In the genomic region with DNA sequence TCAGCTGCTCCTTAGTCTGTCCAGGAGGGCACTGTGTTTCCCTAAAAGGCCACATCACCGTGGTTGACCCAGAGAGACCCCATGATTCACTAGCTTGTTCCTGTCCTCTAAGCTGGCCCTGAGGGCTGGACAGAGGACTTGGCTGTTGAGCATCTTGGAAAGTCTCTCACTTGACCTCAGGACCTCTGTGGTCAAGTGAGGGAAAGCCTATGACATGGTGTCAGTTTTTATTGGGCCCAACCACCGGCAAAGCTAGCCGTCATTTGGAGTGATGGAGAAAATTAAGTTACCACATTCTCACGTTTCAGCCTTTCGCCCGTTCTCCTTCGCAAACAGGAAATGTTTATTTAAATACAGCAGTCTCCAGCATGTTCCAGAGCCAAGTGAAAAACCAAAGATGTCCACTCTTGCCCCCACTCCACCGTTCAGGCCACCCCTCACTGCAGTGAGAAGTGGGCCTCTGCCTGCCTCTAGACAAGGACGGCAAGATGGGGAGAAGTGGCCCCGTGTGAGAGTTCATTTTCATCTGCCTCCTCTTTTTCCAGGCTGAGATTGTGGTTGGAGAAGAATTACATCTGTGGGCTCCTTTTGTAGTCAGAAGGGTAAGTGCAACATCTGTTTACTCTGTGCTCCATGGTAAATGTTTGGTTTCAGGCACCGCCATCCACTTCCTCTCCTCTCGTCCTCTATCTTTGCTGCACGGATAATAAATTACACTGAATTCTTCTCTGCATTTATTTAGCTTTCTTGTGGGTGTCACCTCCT, we compare ENCODE assay signal across 16 cellular contexts. TPM values are rescaled to one million over a fixed set of nuclear protein-coding genes. Genes with fewer than 3 reads are reported as not detected.
DNase-seq lines count a peak whose midpoint lies in the region; ATAC-seq and TF ChIP-seq lines count a peak whose summit lies in the region.
"Had no signal": no experiment of that assay in that cellular context is flagged by ENCODE, and none has a peak within 500 bp of the region (broad histone marks: within the 10 kb centered on the region; RNA-seq: fewer than 3 reads in every experiment).

No MANE protein-coding gene starts in this region.

- H3K27ac Mint-ChIP-seq in T-helper 17 cell: no peak overlapping the region
- H3K27ac Mint-ChIP-seq: CD4-positive, alpha-beta memory T cell had no signal

- no peak overlapping the region for H3K9ac ChIP-seq in fibroblast of lung (ENCODE audit: insufficient read depth, low read length)

- H3K79me2 ChIP-seq in fibroblast of lung (ENCODE audit: control insufficient read depth, insufficient read depth, low read length): no peaks in the 10 kb centered on the region

- intact Hi-C loops in gastrocnemius medialis (cut with DNase I; ENCODE audit: low total_unique reads): no loop called here

- H4K20me1 ChIP-seq in fibroblast of lung (ENCODE audit: control insufficient read depth, extremely low read depth, insufficient read depth, low read length): no peaks in the 10 kb centered on the region

- H3K36me3 ChIP-seq in fibroblast of lung (ENCODE audit: control insufficient read depth, insufficient read depth, low read length): no peaks in the 10 kb centered on the region
- H3K36me3 ChIP-seq in gastrocnemius medialis: no peaks in the 10 kb centered on the region

- H3K4me1 ChIP-seq in fibroblast of lung (ENCODE audit: control insufficient read depth, extremely low read depth, insufficient read depth, low read length): peaks cover 8% of the 10 kb centered on the region
- peaks cover 0 to 6% of the 10 kb centered on the region in 2 donors for H3K4me1 ChIP-seq in gastrocnemius medialis

- peaks cover 3% of the 10 kb centered on the region for H3K4me1 Mint-ChIP-seq in T-helper 17 cell

- DNase-seq in Caki2 (ENCODE audit: low read depth) (peak; percentile 81), NCI-H2029 (lab: John Stamatoyannopoulos, UW) (peak; percentile 6), fibroblast of lung (ENCODE audit: low read depth in 2 of 2) (peak; percentile 67 to 84), gastrocnemius medialis (peak; percentile 3 to 62), SHP77 (lab: John Stamatoyannopoulos, UW) (no peak), T-helper 17 cell (no peak)
- DNase-seq: amniotic stem cell; CD4-positive, alpha-beta memory T cell; MV-4-11; NK-92 treated with Interleukin-12 subunit alpha and Interleukin-12 subunit beta, amount 100 ng/mL, for 24 hours; occipital lobe; stimulated activated CD4-positive, alpha-beta T cell treated with anti-CD3 and anti-CD28 coated beads, Interleukin-4, amount 100 ng/mL, for 24 hours; T-helper 1 cell had no signal

- no peak overlapping the region for H3K4me3 Mint-ChIP-seq in T-helper 17 cell
- H3K4me3 Mint-ChIP-seq: CD4-positive, alpha-beta memory T cell had no signal

- H3K9me3 ChIP-seq in fibroblast of lung (ENCODE audit: control insufficient read depth, insufficient read depth, low read depth, low read length): no peaks in the 10 kb centered on the region
- no peaks in the 10 kb centered on the region for H3K9me3 ChIP-seq in gastrocnemius medialis
- no peaks in the 10 kb centered on the region for H3K9me3 ChIP-seq in T-helper 17 cell (ENCODE audit: control insufficient read depth, low read length, poor library complexity, severe bottlenecking)

- no peak overlapping the region for H2AFZ ChIP-seq in fibroblast of lung (ENCODE audit: low read length)

- H3K27me3 ChIP-seq in fibroblast of lung (ENCODE audit: control insufficient read depth, insufficient read depth, low read length): peaks cover 12% of the 10 kb centered on the region
- peaks cover 0 to 4% (median 0%) of the 10 kb centered on the region in 3 donors for H3K27me3 ChIP-seq in gastrocnemius medialis

- peaks cover 45% of the 10 kb centered on the region for H3K27me3 Mint-ChIP-seq in T-helper 17 cell

- TF ChIP-seq CTCF in fibroblast of lung (conservative IDR thresholded peaks at IDR 0.05 in 1 of 2, IDR thresholded peaks at IDR 0.05 in 1 of 2; ENCODE audit: low read depth in 1 of 2, low read length in 2 of 2): no peak
- TF ChIP-seq CTCF in gastrocnemius medialis (IDR thresholded peaks at IDR 0.05 in 4 of 5, conservative IDR thresholded peaks at IDR 0.05 in 1 of 5): no peak

- no peak overlapping the region for H3K27ac ChIP-seq in fibroblast of lung (ENCODE audit: insufficient read depth, low read length)
- H3K27ac ChIP-seq in gastrocnemius medialis: peak overlapping the region; percentile 2 to 58 (median 40)
- H3K27ac ChIP-seq: epithelial cell of prostate had no signal

- H3K36me3 Mint-ChIP-seq in T-helper 17 cell (ENCODE audit: low read depth): no peaks in the 10 kb centered on the region
- H3K36me3 Mint-ChIP-seq: CD4-positive, alpha-beta memory T cell had no signal

- in situ Hi-C loops in Caki2 (cut with HindIII; ENCODE audit: low pct_unique_long_range_greater_than_20kb, low sequenced_read_pairs) (no loop called here), gastrocnemius medialis (cut with MboI; ENCODE audit: low sequenced_read_pairs in 4 of 4) (loop anchor here in 1 of 4 donors (25.0 kb wide), 1 partner anchor 609 kb away; no protein-coding TSS in a partner anchor)

- no peak overlapping the region for H3K4me3 ChIP-seq in fibroblast of lung (replicated peaks in 1 of 4; ENCODE audit: control extremely low read depth in 1 of 4, insufficient read depth in 1 of 4, low read depth in 3 of 4, low read length in 4 of 4)
- H3K4me3 ChIP-seq in gastrocnemius medialis: no peak overlapping the region

- H3K4me2 ChIP-seq in fibroblast of lung (ENCODE audit: extremely low read depth, insufficient read depth, low read length): no peak overlapping the region

- TF ChIP-seq POLR2A in gastrocnemius medialis (IDR thresholded peaks at IDR 0.05): no peak

- ATAC-seq in gastrocnemius medialis (peak; percentile 31 to 74), GM21360 (IDR thresholded peaks at IDR 0.05; ENCODE audit: unreplicated experiment) (no peak), T-helper 17 cell (no peak), HG03025 (IDR thresholded peaks at IDR 0.05; ENCODE audit: low FRiP score, unreplicated experiment) (no peak)

RNA-seq across cellular contexts. Expression of a gene that starts 4.3 kb away (rescaled TPM):
- total RNA-seq in Caki2 (2014; rRNA removed; shearing (Covaris generic); ENCODE audit: low replicate concordance): 12.5 and 21.9 TPM in 2 replicates
- total RNA-seq in fibroblast of lung (4.6 and 8.0 TPM in 2 replicates), gastrocnemius medialis (1 to 10 TPM in 3 of 4 donors, under 1 TPM in 1; 0.97 to 6.1 (median 3.4) TPM), T-helper 17 cell (not detected)
- polyA plus RNA-seq in fibroblast of lung: 1.6 and 3.3 TPM in 2 replicates
- polyA plus RNA-seq in fibroblast of lung (2012): 1.9 and 2.6 TPM in 2 replicates
- polyA minus RNA-seq in fibroblast of lung (ENCODE audit: low replicate concordance): 7.3 and 15.9 TPM in 2 replicates
- total RNA-seq: CD4-positive, alpha-beta memory T cell had no signal
- polyA plus RNA-seq: CD4-positive, alpha-beta memory T cell had no signal

Comparison
In these comparisons a context has a peak if more than half of its experiments do, and no peak if none do; other contexts are left out.
1. DNase-seq: peak in Caki2 (single experiment), NCI-H2029 (single experiment), fibroblast of lung (2 of 2) and gastrocnemius medialis (2 of 2); none in SHP77 (0 of 2) and T-helper 17 cell (0 of 3).
2. ATAC-seq: peak in gastrocnemius medialis (2 of 2); none in GM21360 (single experiment), T-helper 17 cell (single experiment) and HG03025 (single experiment).